ENCODE assay signal across 15 cellular contexts in the genomic region with DNA sequence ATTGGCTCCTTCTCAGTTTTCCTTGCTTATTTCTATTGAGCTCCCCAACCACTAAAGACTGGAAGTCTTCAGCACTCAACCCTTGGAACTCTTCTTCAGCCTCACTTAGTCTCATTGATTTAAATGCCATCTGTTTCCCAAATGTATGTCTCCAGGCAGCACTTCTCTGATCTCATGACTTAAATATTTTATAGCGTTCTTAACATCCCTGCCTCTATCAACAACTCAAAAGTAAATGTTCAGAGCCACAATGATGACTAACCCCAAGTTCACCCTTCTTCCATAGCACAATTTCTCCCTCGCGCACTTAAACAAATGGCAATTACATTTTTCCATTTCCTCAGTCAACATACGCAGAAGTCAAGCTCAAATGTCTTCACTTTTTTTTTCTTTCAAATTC.
"Had no signal": no experiment of that assay in that cellular context is flagged by ENCODE, and none has a peak within 500 bp of the region (broad histone marks: within the 10 kb centered on the region; RNA-seq: fewer than 3 reads in every experiment).

No MANE protein-coding gene starts in this region.

- H3K36me3 ChIP-seq: breast epithelium, esophagus muscularis mucosa, gastroesophageal sphincter, pancreas had no signal

- FAIRE-seq: endometrium, pancreas had no signal

- ATAC-seq: activated naive CD4-positive, alpha-beta T cell treated with anti-CD3 and anti-CD28 coated beads, Interleukin-2, amount 50 U/mL, for 72 hours; activated T-cell treated with anti-CD3 and anti-CD28 coated beads, Interleukin-2, amount 50 U/mL, for 4 hours; gastroesophageal sphincter; pancreas; T-cell had no signal

- H3K4me1 ChIP-seq: breast epithelium, esophagus muscularis mucosa, gastroesophageal sphincter, pancreas had no signal

- H3K9me3 ChIP-seq: breast epithelium, esophagus muscularis mucosa, gastroesophageal sphincter, pancreas had no signal

- DNase-seq: activated CD4-positive, alpha-beta T cell treated with anti-CD3 and anti-CD28 coated beads for 1 hour; activated CD4-positive, alpha-beta T cell treated with anti-CD3 and anti-CD28 coated beads, Interleukin-2, amount 50 U/mL, for 48 hours; activated effector memory CD4-positive, alpha-beta T cell treated with anti-CD3 and anti-CD28 coated beads, Interleukin-2, amount 50 U/mL, for 16 hours; activated T-cell treated with anti-CD3 and anti-CD28 coated beads, Interleukin-2, amount 50 U/mL, for 4 hours; dorsolateral prefrontal cortex; kidney glomerular epithelial cell; pancreas; T-cell; T1000 had no signal

- H3K4me3 ChIP-seq: breast epithelium, dorsolateral prefrontal cortex, esophagus muscularis mucosa, gastroesophageal sphincter, pancreas, skin epidermis had no signal

- H3K27ac ChIP-seq: breast epithelium, dorsolateral prefrontal cortex, esophagus muscularis mucosa, gastroesophageal sphincter, pancreas, skin epidermis had no signal

- H3K27me3 ChIP-seq: breast epithelium, gastroesophageal sphincter, pancreas had no signal
